Comparison of ENCODE assay signal across 15 cellular contexts in genomic region chr9:71796368-71796767, GRCh38. TPM values are rescaled to one million over a fixed set of nuclear protein-coding genes. Genes with fewer than 3 reads are reported as not detected.
DNase-seq lines count a peak whose midpoint lies in the region; ATAC-seq lines count a peak whose summit lies in the region.
"Had no signal": no experiment of that assay in that cellular context is flagged by ENCODE, and none has a peak within 500 bp of the region (broad histone marks: within the 10 kb centered on the region; RNA-seq: fewer than 3 reads in every experiment).

No MANE protein-coding gene starts in this region.

- no peak overlapping the region for H3K4me3 Mint-ChIP-seq in activated CD8-positive, alpha-beta memory T cell treated with anti-CD3 and anti-CD28 coated beads, Interleukin-2, amount 10 ng/mL, durations not matched to agents 7 days and 5 days
- peak overlapping the region; percentile 24 to 83 (median 61) for H3K4me3 Mint-ChIP-seq in IgD-negative memory B cell
- no peak overlapping the region for H3K4me3 Mint-ChIP-seq in activated T-helper 17 cell treated with anti-CD3 and anti-CD28 coated beads, Interleukin-2, amount 50 U/mL, for 72 hours
- no peak overlapping the region for H3K4me3 Mint-ChIP-seq in natural killer cell treated with Interleukin-12 subunit alpha and Interleukin-12 subunit beta and Interleukin-15 and Interleukin-18, amount 100 ng/mL, for 72 hours
- H3K4me3 Mint-ChIP-seq: activated naive CD8-positive, alpha-beta T cell treated with anti-CD3 and anti-CD28 coated beads, Interleukin-2, amount 10 ng/mL, durations not matched to agents 7 days and 5 days had no signal

- peaks cover 2% of the 10 kb centered on the region for H3K9me3 Mint-ChIP-seq in activated CD8-positive, alpha-beta memory T cell treated with anti-CD3 and anti-CD28 coated beads, Interleukin-2, amount 10 ng/mL, durations not matched to agents 7 days and 5 days (ENCODE audit: low read depth)
- peaks cover 0 to 4% (median 0%) of the 10 kb centered on the region in 3 donors for H3K9me3 Mint-ChIP-seq in IgD-negative memory B cell
- H3K9me3 Mint-ChIP-seq in activated T-helper 17 cell treated with anti-CD3 and anti-CD28 coated beads, Interleukin-2, amount 50 U/mL, for 72 hours, result no peaks in the 10 kb centered on the region
- no peaks in the 10 kb centered on the region for H3K9me3 Mint-ChIP-seq in natural killer cell treated with Interleukin-12 subunit alpha and Interleukin-12 subunit beta and Interleukin-15 and Interleukin-18, amount 100 ng/mL, for 72 hours

- peak overlapping the region; percentile 72 for H3K27ac Mint-ChIP-seq in activated CD8-positive, alpha-beta memory T cell treated with anti-CD3 and anti-CD28 coated beads, Interleukin-2, amount 10 ng/mL, durations not matched to agents 7 days and 5 days
- H3K27ac Mint-ChIP-seq in IgD-negative memory B cell, result peak overlapping the region; percentile 86 to 92 (median 86)
- H3K27ac Mint-ChIP-seq in activated T-helper 17 cell treated with anti-CD3 and anti-CD28 coated beads, Interleukin-2, amount 50 U/mL, for 72 hours, result no peak overlapping the region
- no peak overlapping the region for H3K27ac Mint-ChIP-seq in natural killer cell treated with Interleukin-12 subunit alpha and Interleukin-12 subunit beta and Interleukin-15 and Interleukin-18, amount 100 ng/mL, for 72 hours
- H3K27ac Mint-ChIP-seq: activated naive CD8-positive, alpha-beta T cell treated with anti-CD3 and anti-CD28 coated beads, Interleukin-2, amount 10 ng/mL, durations not matched to agents 7 days and 5 days had no signal

- no peaks in the 10 kb centered on the region for H3K27me3 Mint-ChIP-seq in activated CD8-positive, alpha-beta memory T cell treated with anti-CD3 and anti-CD28 coated beads, Interleukin-2, amount 10 ng/mL, durations not matched to agents 7 days and 5 days
- peaks cover 1% of the 10 kb centered on the region for H3K27me3 Mint-ChIP-seq in IgD-negative memory B cell
- no peaks in the 10 kb centered on the region for H3K27me3 Mint-ChIP-seq in activated T-helper 17 cell treated with anti-CD3 and anti-CD28 coated beads, Interleukin-2, amount 50 U/mL, for 72 hours
- H3K27me3 Mint-ChIP-seq in natural killer cell treated with Interleukin-12 subunit alpha and Interleukin-12 subunit beta and Interleukin-15 and Interleukin-18, amount 100 ng/mL, for 72 hours, result no peaks in the 10 kb centered on the region
- H3K27me3 Mint-ChIP-seq: activated naive CD8-positive, alpha-beta T cell treated with anti-CD3 and anti-CD28 coated beads, Interleukin-2, amount 10 ng/mL, durations not matched to agents 7 days and 5 days had no signal

- peaks cover 10% of the 10 kb centered on the region for H3K36me3 Mint-ChIP-seq in activated CD8-positive, alpha-beta memory T cell treated with anti-CD3 and anti-CD28 coated beads, Interleukin-2, amount 10 ng/mL, durations not matched to agents 7 days and 5 days
- peaks cover 1% of the 10 kb centered on the region for H3K36me3 Mint-ChIP-seq in IgD-negative memory B cell
- no peaks in the 10 kb centered on the region for H3K36me3 Mint-ChIP-seq in activated T-helper 17 cell treated with anti-CD3 and anti-CD28 coated beads, Interleukin-2, amount 50 U/mL, for 72 hours (ENCODE audit: low read depth)
- peaks cover 6% of the 10 kb centered on the region for H3K36me3 Mint-ChIP-seq in natural killer cell treated with Interleukin-12 subunit alpha and Interleukin-12 subunit beta and Interleukin-15 and Interleukin-18, amount 100 ng/mL, for 72 hours

- DNase-seq in activated CD8-positive, alpha-beta memory T cell treated with anti-CD3 and anti-CD28 coated beads, Interleukin-2, amount 10 ng/mL, durations not matched to agents 7 days and 5 days, result no peak
- no peak for DNase-seq in activated CD8-positive, alpha-beta memory T cell treated with anti-CD3 and anti-CD28 coated beads, Interleukin-2, amount 50 U/mL, for 4 hours
- no peak for DNase-seq in natural killer cell treated with Interleukin-12 subunit alpha and Interleukin-12 subunit beta and Interleukin-15 and Interleukin-18, amount 100 ng/mL, for 72 hours (ENCODE audit: low spot score)
- no peak for DNase-seq in NCI-H774 (lab: John Stamatoyannopoulos, UW)
- DNase-seq in NCI-H82 treated with DMSO at 0.1 percent for 48 hours (lab: John Stamatoyannopoulos, UW; ENCODE audit: unreplicated experiment), result no peak
- DNase-seq: activated naive CD8-positive, alpha-beta T cell treated with anti-CD3 and anti-CD28 coated beads, Interleukin-2, amount 10 ng/mL, durations not matched to agents 7 days and 5 days; DMS153; GOT3; Kasumi-1; NCI-H1930; occipital lobe; SJCRH30 had no signal

- H3K4me1 Mint-ChIP-seq in activated CD8-positive, alpha-beta memory T cell treated with anti-CD3 and anti-CD28 coated beads, Interleukin-2, amount 10 ng/mL, durations not matched to agents 7 days and 5 days, result peaks cover 39% of the 10 kb centered on the region
- H3K4me1 Mint-ChIP-seq in IgD-negative memory B cell, result peaks cover 44 to 57% (median 45%) of the 10 kb centered on the region in 3 donors
- H3K4me1 Mint-ChIP-seq in activated T-helper 17 cell treated with anti-CD3 and anti-CD28 coated beads, Interleukin-2, amount 50 U/mL, for 72 hours, result peaks cover 31% of the 10 kb centered on the region
- peaks cover 24 to 28% of the 10 kb centered on the region in 2 donors for H3K4me1 Mint-ChIP-seq in natural killer cell treated with Interleukin-12 subunit alpha and Interleukin-12 subunit beta and Interleukin-15 and Interleukin-18, amount 100 ng/mL, for 72 hours (ENCODE audit: low read depth in 2 of 2)

- CTCF ChIA-PET in activated CD8-positive, alpha-beta memory T cell treated with anti-CD3 and anti-CD28 coated beads, Interleukin-2, amount 10 ng/mL, durations not matched to agents 7 days and 5 days (lab: Charles Lee), result interaction anchor here (1.3 to 5.9 kb wide), 6 partner anchors 11 to 228 kb away, joined by 3 to 32 read pairs (median 10); no protein-coding TSS in a partner anchor

- ATAC-seq in activated CD8-positive, alpha-beta memory T cell treated with anti-CD3 and anti-CD28 coated beads, Interleukin-2, amount 10 ng/mL, durations not matched to agents 7 days and 5 days, result no peak
- ATAC-seq in activated T-helper 17 cell treated with anti-CD3 and anti-CD28 coated beads, Interleukin-2, amount 50 U/mL, for 72 hours (replicated peaks), result peak; percentile 68
- peak; percentile 38 to 55 for ATAC-seq in natural killer cell treated with Interleukin-12 subunit alpha and Interleukin-12 subunit beta and Interleukin-15 and Interleukin-18, amount 100 ng/mL, for 72 hours
- ATAC-seq in GM21447 (IDR thresholded peaks at IDR 0.05; ENCODE audit: unreplicated experiment), result no peak

RNA-seq across cellular contexts. Expression of gene CEMIP2, which starts 28.1 kb away (rescaled TPM):
- 10 to 100 TPM; 57.0 to 78.8 TPM for total RNA-seq in activated CD8-positive, alpha-beta memory T cell treated with anti-CD3 and anti-CD28 coated beads, Interleukin-2, amount 10 ng/mL, durations not matched to agents 7 days and 5 days
- polyA plus RNA-seq in IgD-negative memory B cell, result 7.3 TPM
- total RNA-seq in activated T-helper 17 cell treated with anti-CD3 and anti-CD28 coated beads, Interleukin-2, amount 50 U/mL, for 72 hours, result 10 to 100 TPM; 75.3 to 89.1 TPM
- total RNA-seq in natural killer cell treated with Interleukin-12 subunit alpha and Interleukin-12 subunit beta and Interleukin-15 and Interleukin-18, amount 100 ng/mL, for 72 hours, result 10 to 100 TPM; 39.8 to 63.7 TPM

Comparison
In these comparisons a context has a peak if more than half of its experiments do, and no peak if none do; other contexts are left out.
1. ATAC-seq: peak in activated T-helper 17 cell treated with anti-CD3 and anti-CD28 coated beads, Interleukin-2, amount 50 U/mL, for 72 hours (single experiment) and natural killer cell treated with Interleukin-12 subunit alpha and Interleukin-12 subunit beta and Interleukin-15 and Interleukin-18, amount 100 ng/mL, for 72 hours (2 of 2); none in activated CD8-positive, alpha-beta memory T cell treated with anti-CD3 and anti-CD28 coated beads, Interleukin-2, amount 10 ng/mL, durations not matched to agents 7 days and 5 days (single experiment) and GM21447 (single experiment).
2. H3K27ac Mint-ChIP-seq: peak in activated CD8-positive, alpha-beta memory T cell treated with anti-CD3 and anti-CD28 coated beads, Interleukin-2, amount 10 ng/mL, durations not matched to agents 7 days and 5 days (single experiment) and IgD-negative memory B cell (3 of 3); none in activated T-helper 17 cell treated with anti-CD3 and anti-CD28 coated beads, Interleukin-2, amount 50 U/mL, for 72 hours (single experiment) and natural killer cell treated with Interleukin-12 subunit alpha and Interleukin-12 subunit beta and Interleukin-15 and Interleukin-18, amount 100 ng/mL, for 72 hours (0 of 2).
3. H3K4me3 Mint-ChIP-seq: peak in IgD-negative memory B cell (4 of 4); none in activated CD8-positive, alpha-beta memory T cell treated with anti-CD3 and anti-CD28 coated beads, Interleukin-2, amount 10 ng/mL, durations not matched to agents 7 days and 5 days (single experiment), activated T-helper 17 cell treated with anti-CD3 and anti-CD28 coated beads, Interleukin-2, amount 50 U/mL, for 72 hours (single experiment) and natural killer cell treated with Interleukin-12 subunit alpha and Interleukin-12 subunit beta and Interleukin-15 and Interleukin-18, amount 100 ng/mL, for 72 hours (single experiment).